ENCODE assay signal across 10 cellular contexts in genomic region chr18:23191952-23192662, GRCh38. TPM values are rescaled to one million over a fixed set of nuclear protein-coding genes. Genes with fewer than 3 reads are reported as not detected.
DNase-seq lines count a peak whose midpoint lies in the region; ATAC-seq and TF ChIP-seq lines count a peak whose summit lies in the region.
"Had no signal": no experiment of that assay in that cellular context is flagged by ENCODE, and none has a peak within 500 bp of the region (broad histone marks: within the 10 kb centered on the region; RNA-seq: fewer than 3 reads in every experiment).

No MANE protein-coding gene starts in this region.

- peak; percentile 28 for DNase-seq in NCI-H82 (lab: John Stamatoyannopoulos, UW)
- DNase-seq in NCI-H82 treated with DMSO at 0.1 percent for 48 hours (lab: John Stamatoyannopoulos, UW; ENCODE audit: unreplicated experiment) = no peak
- DNase-seq in hepatic stellate cell (ENCODE audit: low spot score) = peak; percentile 57
- DNase-seq in testis = peak; percentile 79
- DNase-seq in SIG-M5 treated with dmso at 0.1 percent for 504 hours (lab: John Stamatoyannopoulos, UW; ENCODE audit: unreplicated experiment) = no peak
- DNase-seq in NCI-H187 (lab: John Stamatoyannopoulos, UW) = no peak

- H3K27me3 ChIP-seq in testis = no peaks in the 10 kb centered on the region

- WGBS in testis, 2 donors = 39 to 56% methylated on average over 10 to 11 of the region's 11 CpGs

- no peak overlapping the region for H3K27ac Mint-ChIP-seq in activated T-helper 17 cell treated with anti-CD3 and anti-CD28 coated beads, Interleukin-2, amount 50 U/mL, for 72 hours

- no peak overlapping the region for H3K4me3 ChIP-seq in testis
- H3K4me3 ChIP-seq: K562 had no signal

- no peaks in the 10 kb centered on the region for H3K36me3 ChIP-seq in testis (ENCODE audit: low read depth, missing control alignments)

- no peak overlapping the region for H3K27ac ChIP-seq in testis

- intact Hi-C loops in testis (cut with DNase I; ENCODE audit: low total_unique reads) = no loop called here

- TF ChIP-seq POLR2A in testis (IDR thresholded peaks at IDR 0.05) = no peak

- H3K9me3 ChIP-seq in testis = no peaks in the 10 kb centered on the region

- H3K36me3 Mint-ChIP-seq in activated T-helper 17 cell treated with anti-CD3 and anti-CD28 coated beads, Interleukin-2, amount 50 U/mL, for 72 hours (ENCODE audit: low read depth) = no peaks in the 10 kb centered on the region

- peak; percentile 89 for ATAC-seq in SK-N-SH treated with all-trans-retinoic acid at 6 μM for 48 hours
- ATAC-seq in activated T-helper 17 cell treated with anti-CD3 and anti-CD28 coated beads, Interleukin-2, amount 50 U/mL, for 72 hours (replicated peaks) = no peak
- ATAC-seq: K562 had no signal

- no peaks in the 10 kb centered on the region for H3K27me3 Mint-ChIP-seq in activated T-helper 17 cell treated with anti-CD3 and anti-CD28 coated beads, Interleukin-2, amount 50 U/mL, for 72 hours

- no peaks in the 10 kb centered on the region for H3K9me3 Mint-ChIP-seq in activated T-helper 17 cell treated with anti-CD3 and anti-CD28 coated beads, Interleukin-2, amount 50 U/mL, for 72 hours
- H3K9me3 Mint-ChIP-seq: central memory CD8-positive, alpha-beta T cell had no signal

- peaks cover 15% of the 10 kb centered on the region for H3K4me1 ChIP-seq in testis

- no peak for TF ChIP-seq CTCF in testis (IDR thresholded peaks at IDR 0.05)

- no peak overlapping the region for H3K4me3 Mint-ChIP-seq in activated T-helper 17 cell treated with anti-CD3 and anti-CD28 coated beads, Interleukin-2, amount 50 U/mL, for 72 hours
- H3K4me3 Mint-ChIP-seq: central memory CD8-positive, alpha-beta T cell had no signal

- no peaks in the 10 kb centered on the region for H3K4me1 Mint-ChIP-seq in activated T-helper 17 cell treated with anti-CD3 and anti-CD28 coated beads, Interleukin-2, amount 50 U/mL, for 72 hours
- H3K4me1 Mint-ChIP-seq: central memory CD8-positive, alpha-beta T cell had no signal

TF ChIP-seq in SK-N-SH treated with all-trans-retinoic acid at 6 μM for 48 hours, 23 proteins besides CTCF, POLR2A, EP300 and RAD21:
- no peak for TF ChIP-seq TOX (CRISPR knock-in tag; IDR thresholded peaks at IDR 0.05; ENCODE audit: borderline replicate concordance)
- TF ChIP-seq TCF4 (CRISPR knock-in tag; IDR thresholded peaks at IDR 0.05; ENCODE audit: borderline replicate concordance) = no peak
- TF ChIP-seq SNAI2 (CRISPR knock-in tag; IDR thresholded peaks at IDR 0.05) = no peak

RNA-seq across cellular contexts. Expression of gene CABLES1, which starts 56.8 kb away (rescaled TPM):
- total RNA-seq in testis = 10 to 100 TPM; 12.0 to 15.8 TPM
- polyA plus RNA-seq in testis (ENCODE audit: insufficient read depth, low read depth, low replicate concordance) = 6.2 TPM
- total RNA-seq in activated T-helper 17 cell treated with anti-CD3 and anti-CD28 coated beads, Interleukin-2, amount 50 U/mL, for 72 hours = 1 to 10 TPM; 2.7 to 5.8 TPM

Comparison
In these comparisons a context has a peak if more than half of its experiments do, and no peak if none do; other contexts are left out.
1. DNase-seq: peak in NCI-H82 (single experiment), hepatic stellate cell (single experiment) and testis (single experiment); none in NCI-H82 treated with DMSO at 0.1 percent for 48 hours (single experiment), SIG-M5 treated with dmso at 0.1 percent for 504 hours (single experiment) and NCI-H187 (0 of 2).